ENCODE assay signal across 8 cellular contexts in the genomic region with DNA sequence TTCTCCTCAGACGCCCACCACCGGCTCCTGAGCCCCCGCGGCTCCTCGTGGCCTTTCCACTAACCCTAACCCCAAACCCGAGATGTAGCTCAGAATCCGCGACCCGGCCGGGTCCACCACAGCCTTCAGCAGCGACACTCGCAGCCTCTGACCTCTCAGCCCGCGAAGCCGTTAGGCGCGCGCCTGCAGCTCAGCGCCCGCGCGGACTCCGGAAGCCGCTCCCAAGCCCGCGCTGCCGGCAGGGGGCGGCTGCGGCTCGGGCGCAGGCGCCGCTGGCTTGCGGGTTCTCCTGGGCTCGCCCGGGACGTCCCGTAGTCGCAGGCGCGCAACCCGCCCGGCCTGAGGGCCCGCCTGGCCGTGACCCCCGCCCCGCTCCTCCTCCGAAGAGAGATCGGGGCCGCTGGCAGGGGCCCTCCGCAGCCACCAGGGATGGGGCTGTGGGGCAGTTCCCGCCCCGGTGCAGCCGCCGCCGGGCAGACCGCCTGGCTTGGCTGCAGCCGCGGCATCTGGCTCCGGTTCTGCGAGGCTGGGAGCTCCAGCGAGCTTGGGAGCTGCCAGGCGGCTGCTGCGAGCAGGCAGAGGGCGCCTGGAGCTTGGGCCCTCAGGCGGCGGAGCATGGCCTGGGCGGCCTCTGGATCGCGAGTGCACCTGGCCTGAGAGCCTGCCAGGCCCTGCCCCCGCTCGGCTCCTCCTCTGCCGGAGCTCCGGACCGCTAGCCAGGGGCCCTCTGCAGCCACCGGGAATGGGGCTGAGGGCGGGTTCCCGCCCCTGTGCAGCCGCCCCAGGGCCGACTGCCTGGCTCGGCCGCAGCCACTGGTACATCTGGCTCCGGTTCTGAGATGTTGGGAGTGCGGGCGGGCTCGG.
DNase-seq lines count a peak whose midpoint lies in the region; ATAC-seq, FAIRE-seq and TF ChIP-seq lines count a peak whose summit lies in the region.

No MANE protein-coding gene starts in this region.

- H4K20me1 ChIP-seq in keratinocyte (ENCODE audit: control insufficient read depth, extremely low read depth, insufficient read depth, low read length), result no peaks in the 10 kb centered on the region

- H3K9me3 ChIP-seq in keratinocyte (ENCODE audit: control insufficient read depth, low read depth, low read length), result no peaks in the 10 kb centered on the region

- no peak for FAIRE-seq in keratinocyte (lab: Jason Lieb, UNC)

- H3K4me1 ChIP-seq in keratinocyte (ENCODE audit: control insufficient read depth, extremely low read depth, insufficient read depth, low read length), result peaks cover 7% of the 10 kb centered on the region

- no peaks in the 10 kb centered on the region for H3K79me2 ChIP-seq in keratinocyte (ENCODE audit: control insufficient read depth, insufficient read depth, low read length)

- no peak for ATAC-seq in GM19395 (IDR thresholded peaks at IDR 0.05; ENCODE audit: unreplicated experiment)

- no peaks in the 10 kb centered on the region for H3K9me1 ChIP-seq in keratinocyte (ENCODE audit: control insufficient read depth, extremely low read depth, insufficient read depth, low read length)

- H3K4me3 ChIP-seq in WI38 (ENCODE audit: low read depth, low read length), result peak overlapping the region; percentile 56
- peak overlapping the region; percentile 28 to 38 for H3K4me3 ChIP-seq in cardiac fibroblast (replicated peaks in 1 of 2; ENCODE audit: low read depth in 2 of 2, low read length in 2 of 2)
- peak overlapping the region; percentile 36 to 65 (median 64) for H3K4me3 ChIP-seq in keratinocyte (ENCODE audit: control insufficient read depth in 2 of 3, extremely low read depth in 1 of 3, insufficient read depth in 2 of 3, low read depth in 1 of 3, low read length in 3 of 3)

- peak; percentile 34; the same call in 1 of the 2 replicates for TF ChIP-seq CTCF in WI38 (IDR thresholded peaks at IDR 0.05; ENCODE audit: low read depth, low read length)
- TF ChIP-seq CTCF in cardiac fibroblast (IDR thresholded peaks at IDR 0.05; ENCODE audit: low read depth, low read length), result peak; percentile 36
- peak in 2 of 3 experiments; percentile 59 to 64 for TF ChIP-seq CTCF in keratinocyte (optimal IDR thresholded peaks at IDR 0.05 in 1 of 3, IDR thresholded peaks at IDR 0.05 in 1 of 3, conservative IDR thresholded peaks at IDR 0.05 in 1 of 3; ENCODE audit: extremely low read depth in 1 of 3, insufficient read depth in 2 of 3, low read length in 3 of 3)

- dilution Hi-C loops in keratinocyte (cut with MboI; ENCODE audit: extremely low pct_ligation_motif_present, low sequenced_read_pairs), result no loop called here

- no peak overlapping the region for H3K27ac ChIP-seq in keratinocyte (ENCODE audit: control insufficient read depth, insufficient read depth, low read length)

- H2AFZ ChIP-seq in keratinocyte (ENCODE audit: control insufficient read depth, low read length), result peak overlapping the region; percentile 63

- H3K9ac ChIP-seq in keratinocyte (ENCODE audit: control insufficient read depth, extremely low read depth, insufficient read depth, low read length), result peak overlapping the region; percentile 47

- peaks cover 34% of the 10 kb centered on the region for H3K27me3 ChIP-seq in keratinocyte (ENCODE audit: control insufficient read depth, extremely low read depth, insufficient read depth, low read length)

- peak; percentile 36 for DNase-seq in DMS79 treated with DMSO at 0.1 percent for 48 hours (lab: John Stamatoyannopoulos, UW)
- peak; percentile 75 for DNase-seq in GOT3 (lab: John Stamatoyannopoulos, UW)
- peak; percentile 79 for DNase-seq in NCI-H1105 (lab: John Stamatoyannopoulos, UW)
- DNase-seq in cardiac fibroblast (ENCODE audit: low read depth in 2 of 2), result peak; percentile 64 to 73
- no peak for DNase-seq in keratinocyte (ENCODE audit: low read depth, low spot score)
- DNase-seq in stimulated activated CD4-positive, alpha-beta T cell treated with anti-CD3 and anti-CD28 coated beads, Interleukin-15, amount 100 ng/mL, for 1 hour (ENCODE audit: low read depth in 1 of 2, low spot score in 1 of 2), result peak; percentile 51 to 70

- H3K36me3 ChIP-seq in keratinocyte (ENCODE audit: control insufficient read depth in 2 of 2, extremely low read depth in 1 of 2, insufficient read depth in 2 of 2, low read length in 2 of 2), result no peaks in the 10 kb centered on the region

- peak overlapping the region; percentile 90 for H3K4me2 ChIP-seq in keratinocyte (ENCODE audit: control insufficient read depth, extremely low read depth, insufficient read depth, low read depth, low read length)
